Comparison of ENCODE assay signal across 23 cellular contexts in genomic region chr2:239669899-239670460, GRCh38.
"Had no signal": no experiment of that assay in that cellular context is flagged by ENCODE, and none has a peak within 500 bp of the region (broad histone marks: within the 10 kb centered on the region; RNA-seq: fewer than 3 reads in every experiment).

No MANE protein-coding gene starts in this region.

- H3K36me3 Mint-ChIP-seq: activated CD4-positive, alpha-beta memory T cell treated with anti-CD3 and anti-CD28 coated beads for 36 hours; activated naive CD4-positive, alpha-beta T cell treated with anti-CD3 and anti-CD28 coated beads, Interleukin-2, amount 50 U/mL, for 24 hours; brain had no signal

- H3K9me3 Mint-ChIP-seq: activated B cell treated with CpG ODN at 0.5 μM for 24 hours; activated CD4-positive, alpha-beta memory T cell treated with anti-CD3 and anti-CD28 coated beads for 36 hours; activated naive CD4-positive, alpha-beta T cell treated with anti-CD3 and anti-CD28 coated beads, Interleukin-2, amount 50 U/mL, for 24 hours; dendritic cell treated with granulocyte-macrophage colony-stimulating factor and Interleukin-4, amounts not matched to agents 40 ng/mL and 50 ng/mL, for 4 days; nephron; T-helper 1 cell treated with Interleukin-12 subunit alpha and Interleukin-12 subunit beta and Interleukin-4 antibody, amounts not matched to agents 30 μg/mL and 1 μg/mL, for 36 hours had no signal

- H3K4me1 Mint-ChIP-seq: activated B cell treated with CpG ODN at 0.5 μM for 24 hours; activated CD4-positive, alpha-beta T cell treated with anti-CD3 and anti-CD28 coated beads for 36 hours; activated naive CD4-positive, alpha-beta T cell treated with anti-CD3 and anti-CD28 coated beads, Interleukin-2, amount 50 U/mL, for 24 hours; brain; nephron had no signal

- DNase-seq: activated B cell treated with CpG ODN at 0.5 μM for 24 hours; activated CD4-positive, alpha-beta memory T cell treated with anti-CD3 and anti-CD28 coated beads for 36 hours; activated CD4-positive, alpha-beta T cell treated with anti-CD3 and anti-CD28 coated beads for 36 hours; activated gamma-delta T cell treated with Interleukin-2 at 50 U/mL for 16 hours; activated T-cell treated with anti-CD3 and anti-CD28 coated beads for 4 hours; aorta; caudate nucleus; effector CD8-positive, alpha-beta T cell; erythroblast; foreskin keratinocyte; kidney; left ventricle myocardium inferior; mammary epithelial cell; midbrain; nucleus accumbens; retina; stimulated activated CD4-positive, alpha-beta T cell treated with anti-CD3 and anti-CD28 coated beads, Interleukin-2, amount 100 ng/mL, for 48 hours; stimulated activated naive CD4-positive, alpha-beta T cell treated with Interleukin-2 at 50 U/mL for 16 hours had no signal

- ATAC-seq: activated CD4-positive, alpha-beta T cell treated with anti-CD3 and anti-CD28 coated beads for 36 hours; foreskin keratinocyte had no signal

- H3K4me3 Mint-ChIP-seq: activated B cell treated with CpG ODN at 0.5 μM for 24 hours; activated CD4-positive, alpha-beta memory T cell treated with anti-CD3 and anti-CD28 coated beads for 36 hours; activated CD4-positive, alpha-beta T cell treated with anti-CD3 and anti-CD28 coated beads for 36 hours; activated naive CD4-positive, alpha-beta T cell treated with anti-CD3 and anti-CD28 coated beads, Interleukin-2, amount 50 U/mL, for 24 hours; brain; dendritic cell treated with granulocyte-macrophage colony-stimulating factor and Interleukin-4, amounts not matched to agents 40 ng/mL and 50 ng/mL, for 4 days; nephron; T-helper 1 cell treated with Interleukin-12 subunit alpha and Interleukin-12 subunit beta and Interleukin-4 antibody, amounts not matched to agents 30 μg/mL and 1 μg/mL, for 36 hours had no signal

- H3K27me3 Mint-ChIP-seq: activated B cell treated with CpG ODN at 0.5 μM for 24 hours; activated CD4-positive, alpha-beta memory T cell treated with anti-CD3 and anti-CD28 coated beads for 36 hours; activated CD4-positive, alpha-beta T cell treated with anti-CD3 and anti-CD28 coated beads for 36 hours; activated naive CD4-positive, alpha-beta T cell treated with anti-CD3 and anti-CD28 coated beads, Interleukin-2, amount 50 U/mL, for 24 hours had no signal

- H3K27ac Mint-ChIP-seq: activated B cell treated with CpG ODN at 0.5 μM for 24 hours; activated CD4-positive, alpha-beta memory T cell treated with anti-CD3 and anti-CD28 coated beads for 36 hours; activated CD4-positive, alpha-beta T cell treated with anti-CD3 and anti-CD28 coated beads for 36 hours; activated naive CD4-positive, alpha-beta T cell treated with anti-CD3 and anti-CD28 coated beads, Interleukin-2, amount 50 U/mL, for 24 hours; brain; dendritic cell treated with granulocyte-macrophage colony-stimulating factor and Interleukin-4, amounts not matched to agents 40 ng/mL and 50 ng/mL, for 4 days; nephron; T-helper 1 cell treated with Interleukin-12 subunit alpha and Interleukin-12 subunit beta and Interleukin-4 antibody, amounts not matched to agents 30 μg/mL and 1 μg/mL, for 36 hours had no signal

- H3K9me3 ChIP-seq: left ventricle myocardium inferior had no signal

- H3K4me1 ChIP-seq: foreskin keratinocyte, left ventricle myocardium inferior had no signal

- H3K4me3 ChIP-seq: left ventricle myocardium inferior had no signal

- H3K27ac ChIP-seq: foreskin keratinocyte, left ventricle myocardium inferior had no signal

- H3K36me3 ChIP-seq: left ventricle myocardium inferior had no signal
